In genomic region chr6:75735491-75736186, GRCh38 we compare ENCODE assay signal across 9 cellular contexts. TPM values are rescaled to one million over a fixed set of nuclear protein-coding genes. Genes with fewer than 3 reads are reported as not detected.
DNase-seq lines count a peak whose midpoint lies in the region; ATAC-seq and TF ChIP-seq lines count a peak whose summit lies in the region.
"Had no signal": no experiment of that assay in that cellular context is flagged by ENCODE, and none has a peak within 500 bp of the region (broad histone marks: within the 10 kb centered on the region; RNA-seq: fewer than 3 reads in every experiment).

No MANE protein-coding gene starts in this region.

- H3K4me1 Mint-ChIP-seq in endodermal cell, result no peaks in the 10 kb centered on the region
- H3K4me1 Mint-ChIP-seq in activated T-cell treated with anti-CD3 and anti-CD28 coated beads, Interleukin-2, amount 50 U/mL, for 72 hours (ENCODE audit: low read depth), result no peaks in the 10 kb centered on the region
- H3K4me1 Mint-ChIP-seq: naive B cell had no signal

- peaks cover 12% of the 10 kb centered on the region for H3F3A ChIP-seq in PC-9 (ENCODE audit: insufficient read depth, low read depth)

- H3K4me1 ChIP-seq in PC-9 (replicated peaks; ENCODE audit: insufficient read depth), result peaks cover 23% of the 10 kb centered on the region
- peaks cover 4% of the 10 kb centered on the region for H3K4me1 ChIP-seq in mucosa of descending colon (ENCODE audit: low read depth)
- H3K4me1 ChIP-seq in endodermal cell (ENCODE audit: control insufficient read depth, insufficient read depth, low read length), result no peaks in the 10 kb centered on the region
- H3K4me1 ChIP-seq in sigmoid colon, result no peaks in the 10 kb centered on the region

- H3K36me3 ChIP-seq in PC-9 (ENCODE audit: low read depth), result no peaks in the 10 kb centered on the region
- no peaks in the 10 kb centered on the region for H3K36me3 ChIP-seq in mucosa of descending colon (ENCODE audit: low read depth)
- H3K36me3 ChIP-seq in endodermal cell (ENCODE audit: control insufficient read depth, insufficient read depth, low read length), result no peaks in the 10 kb centered on the region
- H3K36me3 ChIP-seq in sigmoid colon, result no peaks in the 10 kb centered on the region

- DNase-seq in PC-9 (peak; percentile 35 to 83), mucosa of descending colon (no peak), endodermal cell (no peak), sigmoid colon (no peak), 8988T (no peak)
- DNase-seq in activated T-cell treated with anti-CD3 and anti-CD28 coated beads, Interleukin-2, amount 50 U/mL, for 72 hours, result no peak
- DNase-seq: naive B cell had no signal

- no peaks in the 10 kb centered on the region for H3K9me2 ChIP-seq in PC-9 (ENCODE audit: insufficient read depth)

- H3K9me3 ChIP-seq in PC-9 (ENCODE audit: insufficient read depth, low read depth) (no peaks in the 10 kb centered on the region; the same call in 1 of the 2 replicates), mucosa of descending colon (no peaks in the 10 kb centered on the region), endodermal cell (ENCODE audit: control insufficient read depth, low read length) (no peaks in the 10 kb centered on the region), sigmoid colon (no peaks in the 10 kb centered on the region)

- H3K4me3 Mint-ChIP-seq in endodermal cell, result no peak overlapping the region
- H3K4me3 Mint-ChIP-seq in activated T-cell treated with anti-CD3 and anti-CD28 coated beads, Interleukin-2, amount 50 U/mL, for 72 hours, result no peak overlapping the region
- H3K4me3 Mint-ChIP-seq: naive B cell had no signal

- H3K27me3 ChIP-seq in PC-9 (ENCODE audit: insufficient read depth, low read depth), result no peaks in the 10 kb centered on the region
- no peaks in the 10 kb centered on the region for H3K27me3 ChIP-seq in endodermal cell (ENCODE audit: control insufficient read depth, insufficient read depth, low read length, poor library complexity, severe bottlenecking)
- H3K27me3 ChIP-seq in sigmoid colon, result no peaks in the 10 kb centered on the region

- no peak overlapping the region for H3K9ac ChIP-seq in endodermal cell (ENCODE audit: extremely low read depth, low read length, poor library complexity, severe bottlenecking)

- H3K27ac ChIP-seq in PC-9 (peak overlapping the region; percentile 92), endodermal cell (ENCODE audit: low read depth, low read length) (no peak overlapping the region), sigmoid colon (no peak overlapping the region)

- H4K20me1 ChIP-seq in PC-9 (ENCODE audit: insufficient read depth), result no peaks in the 10 kb centered on the region

- 85% methylated on average over 1 of the region's 1 CpG; no CpG with 5 or more reads in 1 of the 2 experiments for WGBS in endodermal cell (ENCODE audit: insufficient coverage in 1 of 2, insufficient read length in 1 of 2), 2 experiments
- WGBS in sigmoid colon, 2 donors, result 8 to 41% methylated on average over 1 of the region's 1 CpG

- TF ChIP-seq POLR2A in sigmoid colon (IDR thresholded peaks at IDR 0.05), result no peak

- peak; percentile 93 for ATAC-seq in GM18867 (IDR thresholded peaks at IDR 0.05; ENCODE audit: unreplicated experiment)
- ATAC-seq in HG02852 (IDR thresholded peaks at IDR 0.05; ENCODE audit: unreplicated experiment), result peak; percentile 68
- ATAC-seq in mucosa of descending colon, result peak; percentile 90
- ATAC-seq in activated T-cell treated with anti-CD3 and anti-CD28 coated beads, Interleukin-2, amount 50 U/mL, for 72 hours (replicated peaks in 1 of 2), result no peak

- no peaks in the 10 kb centered on the region for H3K9me3 Mint-ChIP-seq in endodermal cell
- H3K9me3 Mint-ChIP-seq in activated T-cell treated with anti-CD3 and anti-CD28 coated beads, Interleukin-2, amount 50 U/mL, for 72 hours, result no peaks in the 10 kb centered on the region

- no peaks in the 10 kb centered on the region for H3K36me3 Mint-ChIP-seq in endodermal cell (ENCODE audit: low read depth)
- no peaks in the 10 kb centered on the region for H3K36me3 Mint-ChIP-seq in activated T-cell treated with anti-CD3 and anti-CD28 coated beads, Interleukin-2, amount 50 U/mL, for 72 hours (ENCODE audit: insufficient read depth in 2 of 2)

- peak overlapping the region; percentile 8; the same call in 1 of the 2 replicates for H3K4me3 ChIP-seq in PC-9
- H3K4me3 ChIP-seq in mucosa of descending colon, result no peak overlapping the region
- H3K4me3 ChIP-seq in endodermal cell (ENCODE audit: low read length), result no peak overlapping the region
- H3K4me3 ChIP-seq in sigmoid colon, result no peak overlapping the region

- no peak for TF ChIP-seq EP300 in sigmoid colon (IDR thresholded peaks at IDR 0.05)

- H3K4me2 ChIP-seq in PC-9, result peak overlapping the region; percentile 74

- no peaks in the 10 kb centered on the region for H3K27me3 Mint-ChIP-seq in endodermal cell (ENCODE audit: insufficient read depth)
- peaks cover 17% of the 10 kb centered on the region for H3K27me3 Mint-ChIP-seq in activated T-cell treated with anti-CD3 and anti-CD28 coated beads, Interleukin-2, amount 50 U/mL, for 72 hours (ENCODE audit: low read depth)

- no peak overlapping the region for H2AFZ ChIP-seq in PC-9

- no TSS peak for BruUV-seq in PC-9 (replicated peaks; lab: Mats Ljungman, UMichigan)

- H3K79me2 ChIP-seq in PC-9 (ENCODE audit: low read depth), result no peaks in the 10 kb centered on the region

- POLR2A ChIA-PET in PC-9 (lab: Charles Lee; ENCODE audit: unreplicated experiment), result no interaction called here

- intact Hi-C loops in PC-9 (cut with micrococcal nuclease; ENCODE audit: unreplicated experiment), result no loop called here
- intact Hi-C loops in mucosa of descending colon (cut with DNase I, micrococcal nuclease), result no loop called here
- intact Hi-C loops in sigmoid colon (cut with DNase I), result no loop called here

- TF ChIP-seq CTCF in PC-9 (conservative IDR thresholded peaks at IDR 0.05) (no peak), mucosa of descending colon (IDR thresholded peaks at IDR 0.05) (no peak), endodermal cell (conservative IDR thresholded peaks at IDR 0.05) (no peak), sigmoid colon (IDR thresholded peaks at IDR 0.05) (no peak)

- H3K27ac Mint-ChIP-seq in endodermal cell, result no peak overlapping the region
- H3K27ac Mint-ChIP-seq in activated T-cell treated with anti-CD3 and anti-CD28 coated beads, Interleukin-2, amount 50 U/mL, for 72 hours, result no peak overlapping the region
- H3K27ac Mint-ChIP-seq: naive B cell had no signal

- CTCF ChIA-PET in PC-9 (lab: Charles Lee), result no interaction called here

RNA-seq across cellular contexts. Expression of gene MYO6, which starts 13.4 kb away (rescaled TPM):
- total RNA-seq in PC-9 (2021) (93.0 and 98.2 TPM in 2 replicates), mucosa of descending colon (10 to 100 TPM; 37.6 to 69.2 (median 59.7) TPM), endodermal cell (10 to 100 TPM; 58.7 to 89.9 TPM), sigmoid colon (10 to 100 TPM; 11.8 to 14.9 (median 13.5) TPM)
- polyA plus RNA-seq in endodermal cell (2013, experiment 1 of 2), result 21.2 TPM
- 21.9 TPM for polyA plus RNA-seq in endodermal cell (2013, experiment 2 of 2)
- 10 to 100 TPM; 24.8 to 59.6 (median 31.2) TPM for polyA plus RNA-seq in sigmoid colon
- 1 to 10 TPM; 5.8 to 6.6 TPM for total RNA-seq in activated T-cell treated with anti-CD3 and anti-CD28 coated beads, Interleukin-2, amount 50 U/mL, for 72 hours

Comparison
In these comparisons a context has a peak if more than half of its experiments do, and no peak if none do; other contexts are left out.
1. ATAC-seq: peak in GM18867 (single experiment), HG02852 (single experiment) and mucosa of descending colon (single experiment); none in activated T-cell treated with anti-CD3 and anti-CD28 coated beads, Interleukin-2, amount 50 U/mL, for 72 hours (0 of 2).
2. DNase-seq: peak in PC-9 (2 of 2); none in mucosa of descending colon (0 of 3), endodermal cell (single experiment), sigmoid colon (single experiment), 8988T (single experiment) and activated T-cell treated with anti-CD3 and anti-CD28 coated beads, Interleukin-2, amount 50 U/mL, for 72 hours (0 of 2).